In the genomic region with DNA sequence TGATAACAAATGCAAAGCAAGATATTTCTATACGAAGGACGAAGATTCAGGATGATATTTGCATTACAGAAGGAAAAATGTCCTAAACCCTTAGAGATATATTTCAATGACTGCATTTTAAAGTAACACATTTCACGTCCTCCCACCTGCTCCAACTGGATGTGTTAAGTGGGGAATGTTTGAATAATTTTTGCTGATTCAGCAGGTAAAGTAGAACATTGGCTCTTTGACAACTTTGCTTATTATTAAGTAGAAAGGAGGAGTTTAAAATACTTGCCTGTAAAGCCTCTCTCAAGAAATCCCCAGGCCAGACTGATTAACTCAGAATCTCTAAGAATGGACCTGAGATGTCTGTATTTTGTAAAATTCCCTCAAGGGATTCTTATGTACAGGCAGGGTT, we compare ENCODE assay signal across 36 cellular contexts.
"Had no signal": no experiment of that assay in that cellular context is flagged by ENCODE, and none has a peak within 500 bp of the region (broad histone marks: within the 10 kb centered on the region; RNA-seq: fewer than 3 reads in every experiment).

No MANE protein-coding gene starts in this region.

- H3K4me1 ChIP-seq: adrenal gland, colonic mucosa had no signal

- H3K27me3 ChIP-seq: adrenal gland, cardiac muscle cell, colonic mucosa had no signal

- H3K4me3 Mint-ChIP-seq: activated CD4-positive, alpha-beta memory T cell treated with anti-CD3 and anti-CD28 coated beads, Interleukin-2, amount 10 ng/mL, durations not matched to agents 7 days and 5 days; activated CD4-positive, alpha-beta T cell treated with anti-CD3 and anti-CD28 coated beads for 36 hours; activated CD4-positive, alpha-beta T cell treated with anti-CD3 and anti-CD28 coated beads, Interleukin-2, amount 10 ng/mL, durations not matched to agents 7 days and 5 days; activated CD8-positive, alpha-beta memory T cell treated with anti-CD3 and anti-CD28 coated beads, Interleukin-2, amount 10 ng/mL, durations not matched to agents 7 days and 5 days; activated CD8-positive, alpha-beta T cell treated with anti-CD3 and anti-CD28 coated beads, Interleukin-2, amount 10 ng/mL, durations not matched to agents 7 days and 5 days; activated naive CD4-positive, alpha-beta T cell treated with anti-CD3 and anti-CD28 coated beads for 36 hours; activated naive CD8-positive, alpha-beta T cell treated with anti-CD3 and anti-CD28 coated beads for 36 hours; activated T-cell treated with anti-CD3 and anti-CD28 coated beads, Interleukin-2, amount 50 U/mL, for 24 hours; activated T-helper 17 cell treated with anti-CD3 and anti-CD28 coated beads, Interleukin-2, amount 50 U/mL, for 72 hours; brain; central memory CD8-positive, alpha-beta T cell; T-helper 17 cell; WTC11 had no signal

- DNase-seq: activated CD4-positive, alpha-beta memory T cell treated with anti-CD3 and anti-CD28 coated beads, Interleukin-2, amount 10 ng/mL, durations not matched to agents 7 days and 5 days; activated CD4-positive, alpha-beta T cell treated with anti-CD3 and anti-CD28 coated beads for 1 hour; activated CD4-positive, alpha-beta T cell treated with anti-CD3 and anti-CD28 coated beads for 36 hours; activated CD4-positive, alpha-beta T cell treated with anti-CD3 and anti-CD28 coated beads for 48 hours; activated CD4-positive, alpha-beta T cell treated with anti-CD3 and anti-CD28 coated beads, Interleukin-2, amount 10 ng/mL, durations not matched to agents 7 days and 5 days; activated CD4-positive, alpha-beta T cell treated with anti-CD3 and anti-CD28 coated beads, Interleukin-2, amount 50 U/mL, for 48 hours; activated CD4-positive, CD25-positive, alpha-beta regulatory T cell; activated CD8-positive, alpha-beta memory T cell treated with anti-CD3 and anti-CD28 coated beads for 24 hours; activated CD8-positive, alpha-beta memory T cell treated with anti-CD3 and anti-CD28 coated beads, Interleukin-2, amount 10 ng/mL, durations not matched to agents 7 days and 5 days; activated CD8-positive, alpha-beta memory T cell treated with anti-CD3 and anti-CD28 coated beads, Interleukin-2, amount 50 U/mL, for 48 hours; activated CD8-positive, alpha-beta T cell treated with anti-CD3 and anti-CD28 coated beads, Interleukin-2, amount 10 ng/mL, durations not matched to agents 7 days and 5 days; activated effector memory CD4-positive, alpha-beta T cell treated with anti-CD3 and anti-CD28 coated beads, Interleukin-2, amount 50 U/mL, for 16 hours; activated gamma-delta T cell treated with Interleukin-2 at 50 U/mL for 16 hours; activated naive CD4-positive, alpha-beta T cell; activated naive CD4-positive, alpha-beta T cell treated with anti-CD3 and anti-CD28 coated beads for 36 hours; activated naive CD4-positive, alpha-beta T cell treated with anti-CD3 and anti-CD28 coated beads, Interleukin-2, amount 50 U/mL, for 16 hours; activated naive CD8-positive, alpha-beta T cell treated with anti-CD3 and anti-CD28 coated beads for 36 hours; activated T-cell treated with anti-CD3 and anti-CD28 coated beads, Interleukin-2, amount 50 U/mL, for 24 hours; activated T-cell treated with anti-CD3 and anti-CD28 coated beads, Interleukin-2, amount 50 U/mL, for 48 hours; adrenal gland; amniotic stem cell; aorta; caudate nucleus; cerebellar nuclear complex; colonic mucosa; T-helper 17 cell; WERI-Rb-1 had no signal

- H3K9me3 Mint-ChIP-seq: activated CD4-positive, alpha-beta memory T cell treated with anti-CD3 and anti-CD28 coated beads, Interleukin-2, amount 10 ng/mL, durations not matched to agents 7 days and 5 days; activated CD4-positive, alpha-beta T cell treated with anti-CD3 and anti-CD28 coated beads, Interleukin-2, amount 10 ng/mL, durations not matched to agents 7 days and 5 days; activated naive CD8-positive, alpha-beta T cell treated with anti-CD3 and anti-CD28 coated beads for 36 hours; brain had no signal

- FAIRE-seq: bronchial epithelial cell, TTC549 had no signal

- H3K27ac Mint-ChIP-seq: activated CD4-positive, alpha-beta memory T cell treated with anti-CD3 and anti-CD28 coated beads, Interleukin-2, amount 10 ng/mL, durations not matched to agents 7 days and 5 days; activated CD4-positive, alpha-beta T cell treated with anti-CD3 and anti-CD28 coated beads for 36 hours; activated CD4-positive, alpha-beta T cell treated with anti-CD3 and anti-CD28 coated beads, Interleukin-2, amount 10 ng/mL, durations not matched to agents 7 days and 5 days; activated CD8-positive, alpha-beta memory T cell treated with anti-CD3 and anti-CD28 coated beads, Interleukin-2, amount 10 ng/mL, durations not matched to agents 7 days and 5 days; activated CD8-positive, alpha-beta T cell treated with anti-CD3 and anti-CD28 coated beads, Interleukin-2, amount 10 ng/mL, durations not matched to agents 7 days and 5 days; activated naive CD4-positive, alpha-beta T cell treated with anti-CD3 and anti-CD28 coated beads for 36 hours; activated naive CD4-positive, alpha-beta T cell treated with anti-CD3 and anti-CD28 coated beads, Interleukin-2, amount 50 U/mL, for 72 hours; activated naive CD8-positive, alpha-beta T cell treated with anti-CD3 and anti-CD28 coated beads for 36 hours; activated T-cell treated with anti-CD3 and anti-CD28 coated beads, Interleukin-2, amount 50 U/mL, for 24 hours; activated T-helper 17 cell treated with anti-CD3 and anti-CD28 coated beads, Interleukin-2, amount 50 U/mL, for 72 hours; brain; T-helper 17 cell; WTC11 had no signal

- H3K4me1 Mint-ChIP-seq: activated CD4-positive, alpha-beta memory T cell treated with anti-CD3 and anti-CD28 coated beads, Interleukin-2, amount 10 ng/mL, durations not matched to agents 7 days and 5 days; activated CD4-positive, alpha-beta T cell treated with anti-CD3 and anti-CD28 coated beads for 36 hours; activated CD4-positive, alpha-beta T cell treated with anti-CD3 and anti-CD28 coated beads, Interleukin-2, amount 10 ng/mL, durations not matched to agents 7 days and 5 days; activated CD8-positive, alpha-beta memory T cell treated with anti-CD3 and anti-CD28 coated beads, Interleukin-2, amount 10 ng/mL, durations not matched to agents 7 days and 5 days; activated naive CD8-positive, alpha-beta T cell treated with anti-CD3 and anti-CD28 coated beads for 36 hours; activated T-helper 17 cell treated with anti-CD3 and anti-CD28 coated beads, Interleukin-2, amount 50 U/mL, for 72 hours; brain; central memory CD8-positive, alpha-beta T cell; T-helper 17 cell; WTC11 had no signal

- H3K9me3 ChIP-seq: adrenal gland, colonic mucosa had no signal

- H3K27me3 Mint-ChIP-seq: activated CD4-positive, alpha-beta memory T cell treated with anti-CD3 and anti-CD28 coated beads, Interleukin-2, amount 10 ng/mL, durations not matched to agents 7 days and 5 days; activated CD4-positive, alpha-beta T cell treated with anti-CD3 and anti-CD28 coated beads for 36 hours; activated CD4-positive, alpha-beta T cell treated with anti-CD3 and anti-CD28 coated beads, Interleukin-2, amount 10 ng/mL, durations not matched to agents 7 days and 5 days; activated CD8-positive, alpha-beta memory T cell treated with anti-CD3 and anti-CD28 coated beads, Interleukin-2, amount 10 ng/mL, durations not matched to agents 7 days and 5 days; activated naive CD8-positive, alpha-beta T cell treated with anti-CD3 and anti-CD28 coated beads for 36 hours; activated T-cell treated with anti-CD3 and anti-CD28 coated beads, Interleukin-2, amount 50 U/mL, for 24 hours; activated T-helper 17 cell treated with anti-CD3 and anti-CD28 coated beads, Interleukin-2, amount 50 U/mL, for 72 hours; brain; central memory CD8-positive, alpha-beta T cell; T-helper 17 cell had no signal

- H3K36me3 ChIP-seq: adrenal gland, cardiac muscle cell, colonic mucosa, WERI-Rb-1 had no signal

- H3K27ac ChIP-seq: adrenal gland, cardiac muscle cell, colonic mucosa, WERI-Rb-1 had no signal

- H3K36me3 Mint-ChIP-seq: activated CD8-positive, alpha-beta memory T cell treated with anti-CD3 and anti-CD28 coated beads, Interleukin-2, amount 10 ng/mL, durations not matched to agents 7 days and 5 days; activated naive CD4-positive, alpha-beta T cell treated with anti-CD3 and anti-CD28 coated beads, Interleukin-2, amount 50 U/mL, for 72 hours; activated naive CD8-positive, alpha-beta T cell treated with anti-CD3 and anti-CD28 coated beads for 36 hours; brain had no signal

- H3K4me3 ChIP-seq: adrenal gland, cardiac muscle cell, colonic mucosa had no signal

- ATAC-seq: activated CD4-positive, alpha-beta T cell treated with anti-CD3 and anti-CD28 coated beads for 36 hours; activated CD4-positive, CD25-positive, alpha-beta regulatory T cell treated with anti-CD3 and anti-CD28 coated beads, Interleukin-2, amount 50 U/mL, for 24 hours; activated CD8-positive, alpha-beta memory T cell treated with anti-CD3 and anti-CD28 coated beads, Interleukin-2, amount 10 ng/mL, durations not matched to agents 7 days and 5 days; activated CD8-positive, alpha-beta T cell treated with anti-CD3 and anti-CD28 coated beads, Interleukin-2, amount 10 ng/mL, durations not matched to agents 7 days and 5 days; activated naive CD4-positive, alpha-beta T cell treated with anti-CD3 and anti-CD28 coated beads, Interleukin-2, amount 50 U/mL, for 72 hours; activated T-helper 17 cell treated with anti-CD3 and anti-CD28 coated beads, Interleukin-2, amount 50 U/mL, for 72 hours; T-helper 17 cell; WTC11 had no signal
